Comparison of ENCODE assay signal across 8 cellular contexts in genomic region chr10:97445357-97445721, GRCh38. TPM values are rescaled to one million over a fixed set of nuclear protein-coding genes. Genes with fewer than 3 reads are reported as not detected.
DNase-seq lines count a peak whose midpoint lies in the region; ATAC-seq, FAIRE-seq and TF ChIP-seq lines count a peak whose summit lies in the region.

No MANE protein-coding gene starts in this region.

- H3K4me1 Mint-ChIP-seq in activated CD4-positive, alpha-beta T cell treated with anti-CD3 and anti-CD28 coated beads for 36 hours: peaks cover 50% of the 10 kb centered on the region

- no peak for TF ChIP-seq CTCF in thoracic aorta (IDR thresholded peaks at IDR 0.05)
- no peak for TF ChIP-seq CTCF in D721Med (IDR thresholded peaks at IDR 0.05; ENCODE audit: insufficient read depth, missing control alignments)

- CTCF ChIA-PET in activated CD4-positive, alpha-beta T cell treated with anti-CD3 and anti-CD28 coated beads for 36 hours (lab: Charles Lee): interaction anchor here (0.7 to 3.6 kb wide), 7 partner anchors 18 to 40 kb away, joined by 3 to 61 read pairs (median 5); partner anchors contain the start of gene RRP12

- peak overlapping the region; percentile 91 for H3K9ac ChIP-seq in adipocyte (ENCODE audit: low read length)

- H3K4me1 ChIP-seq in adipocyte (ENCODE audit: control insufficient read depth, insufficient read depth, low read length) (peaks cover 22% of the 10 kb centered on the region), thoracic aorta (ENCODE audit: control insufficient read depth in 1 of 2, low read depth in 2 of 2) (peaks cover 15 to 34% of the 10 kb centered on the region in 2 donors)

- peaks cover 25% of the 10 kb centered on the region for H3K36me3 Mint-ChIP-seq in activated CD4-positive, alpha-beta T cell treated with anti-CD3 and anti-CD28 coated beads for 36 hours (ENCODE audit: low read depth)

- H3K27ac Mint-ChIP-seq in activated CD4-positive, alpha-beta T cell treated with anti-CD3 and anti-CD28 coated beads for 36 hours: peak overlapping the region; percentile 90

- peak overlapping the region; percentile 86 for H3K4me3 Mint-ChIP-seq in activated CD4-positive, alpha-beta T cell treated with anti-CD3 and anti-CD28 coated beads for 36 hours

- H3K4me3 ChIP-seq in adipocyte (ENCODE audit: low read length) (peak overlapping the region; percentile 98), thoracic aorta (peak overlapping the region; percentile 89)

- no peaks in the 10 kb centered on the region for H3K9me3 Mint-ChIP-seq in activated CD4-positive, alpha-beta T cell treated with anti-CD3 and anti-CD28 coated beads for 36 hours (ENCODE audit: low read depth)

- H3K9me3 ChIP-seq in adipocyte (ENCODE audit: control insufficient read depth, low read length): no peaks in the 10 kb centered on the region
- no peaks in the 10 kb centered on the region for H3K9me3 ChIP-seq in thoracic aorta

- intact Hi-C loops in activated CD4-positive, alpha-beta T cell treated with anti-CD3 and anti-CD28 coated beads for 36 hours (cut with DNase I, micrococcal nuclease): loop anchor here in 1 of 2 experiments (1.0 kb wide), 1 partner anchor 38 kb away; no protein-coding TSS in a partner anchor
- intact Hi-C loops in left colon (cut with DNase I, micrococcal nuclease): no loop called here

- H3K27ac ChIP-seq in thoracic aorta: peak overlapping the region in 1 of 2 donors; percentile 53

- no peak for FAIRE-seq in D721Med (lab: Jason Lieb, UNC)

- POLR2A ChIA-PET in activated CD4-positive, alpha-beta T cell treated with anti-CD3 and anti-CD28 coated beads for 36 hours (lab: Charles Lee): interaction anchor here (0.5 to 2.9 kb wide), 5 partner anchors 17 to 65 kb away, joined by 3 to 19 read pairs (median 5); no protein-coding TSS in a partner anchor

- DNase-seq in activated CD4-positive, alpha-beta T cell treated with anti-CD3 and anti-CD28 coated beads for 36 hours: no peak
- DNase-seq in activated CD4-positive, alpha-beta T cell treated with anti-CD3 and anti-CD28 coated beads, Interleukin-2, amount 50 U/mL, for 48 hours: no peak
- DNase-seq in adipocyte (ENCODE audit: low read depth) (no peak), left colon (no peak), thoracic aorta (ENCODE audit: low spot score) (no peak), D721Med (ENCODE audit: insufficient read length, low spot score) (no peak), AG08395 (ENCODE audit: low spot score) (no peak), NCI-H2227 treated with DMSO at 0.1 percent for 48 hours (lab: John Stamatoyannopoulos, UW) (no peak)

- H3K27me3 ChIP-seq in adipocyte (replicated peaks; ENCODE audit: control insufficient read depth, insufficient read depth, low read length) (no peaks in the 10 kb centered on the region), thoracic aorta (replicated peaks; ENCODE audit: insufficient read depth) (no peaks in the 10 kb centered on the region)

- peak; percentile 0 for ATAC-seq in activated CD4-positive, alpha-beta T cell treated with anti-CD3 and anti-CD28 coated beads for 36 hours
- ATAC-seq in left colon (peak; percentile 1), thoracic aorta (ENCODE audit: insufficient number of reproducible peaks, low FRiP score, low read depth) (no peak)

- H3K27me3 Mint-ChIP-seq in activated CD4-positive, alpha-beta T cell treated with anti-CD3 and anti-CD28 coated beads for 36 hours: no peaks in the 10 kb centered on the region

- H3K36me3 ChIP-seq in adipocyte (ENCODE audit: control insufficient read depth, insufficient read depth, low read length, severe bottlenecking) (peaks cover 19% of the 10 kb centered on the region), thoracic aorta (no peaks in the 10 kb centered on the region)

RNA-seq across cellular contexts. Expression of gene EXOSC1, which starts 0.5 kb away (rescaled TPM):
- 10 to 100 TPM; 52.3 to 54.2 TPM for total RNA-seq in activated CD4-positive, alpha-beta T cell treated with anti-CD3 and anti-CD28 coated beads for 36 hours
- total RNA-seq in left colon (10 to 100 TPM; 21.7 to 22.6 TPM), thoracic aorta (10 to 100 TPM; 23.4 to 38.0 TPM)

RNA-seq across cellular contexts. Expression of gene ZDHHC16, which starts 0.6 kb away (rescaled TPM):
- 10 to 100 TPM; 34.6 to 42.8 TPM for total RNA-seq in activated CD4-positive, alpha-beta T cell treated with anti-CD3 and anti-CD28 coated beads for 36 hours
- total RNA-seq in left colon (10 to 100 TPM; 29.1 to 31.5 TPM), thoracic aorta (10 to 100 TPM; 23.4 to 31.7 TPM)

RNA-seq across cellular contexts. Expression of gene PGAM1, which starts 19.3 kb away (rescaled TPM):
- 1,000 to 10,000 TPM; 1,151 to 1,499 TPM for total RNA-seq in activated CD4-positive, alpha-beta T cell treated with anti-CD3 and anti-CD28 coated beads for 36 hours
- total RNA-seq in left colon (100 to 1,000 TPM; 216 to 249 TPM), thoracic aorta (100 to 1,000 TPM; 199 to 231 TPM)

RNA-seq across cellular contexts. Expression of gene RRP12, which starts 44.2 kb away (rescaled TPM):
- total RNA-seq in activated CD4-positive, alpha-beta T cell treated with anti-CD3 and anti-CD28 coated beads for 36 hours: 10 to 100 TPM; 45.9 to 49.4 TPM
- total RNA-seq in left colon: 10 to 100 TPM; 13.9 to 15.1 TPM
- total RNA-seq in thoracic aorta: 10 to 100 TPM; 17.7 to 29.3 TPM

RNA-seq across cellular contexts. Expression of gene MMS19, which starts 52.9 kb away (rescaled TPM):
- total RNA-seq in activated CD4-positive, alpha-beta T cell treated with anti-CD3 and anti-CD28 coated beads for 36 hours: 100 to 1,000 TPM in 1 of 2 experiments, 10 to 100 TPM in 1; 91.3 to 107 TPM
- total RNA-seq in left colon (10 to 100 TPM; 38.9 to 42.3 TPM), thoracic aorta (100 to 1,000 TPM in 1 of 2 donors, 10 to 100 TPM in 1; 46.8 to 108 TPM)

Comparison
In these comparisons a context has a peak if more than half of its experiments do, and no peak if none do; other contexts are left out.
1. RNA of gene PGAM1, which starts 19.3 kb away (total RNA-seq): 1,151 to 1,499 TPM in activated CD4-positive, alpha-beta T cell treated with anti-CD3 and anti-CD28 coated beads for 36 hours; 216 to 249 TPM in left colon and 199 to 231 TPM in thoracic aorta; every median in the first group is over 4 times any median in the second.